25 cellular contexts compared by ENCODE assay signal in genomic region chr5:168260353-168261211, GRCh38. TPM values are rescaled to one million over a fixed set of nuclear protein-coding genes. Genes with fewer than 3 reads are reported as not detected.
DNase-seq lines count a peak whose midpoint lies in the region; ATAC-seq and TF ChIP-seq lines count a peak whose summit lies in the region.
"Had no signal": no experiment of that assay in that cellular context is flagged by ENCODE, and none has a peak within 500 bp of the region (broad histone marks: within the 10 kb centered on the region; RNA-seq: fewer than 3 reads in every experiment).

No MANE protein-coding gene starts in this region.

- H3K4me3 Mint-ChIP-seq in mesothelial cell of epicardium: no peak overlapping the region
- H3K4me3 Mint-ChIP-seq: activated naive CD4-positive, alpha-beta T cell treated with anti-CD3 and anti-CD28 coated beads, Interleukin-2, amount 50 U/mL, for 24 hours; memory B cell; stimulated activated naive B cell treated with anti-CD40 and anti-IgM and Interleukin-4, amounts not matched to agents 10 μg/mL and 1 μg/mL and 100 μg/mL, for 72 hours had no signal

- H3K27ac Mint-ChIP-seq in mesothelial cell of epicardium: no peak overlapping the region
- H3K27ac Mint-ChIP-seq: activated naive CD4-positive, alpha-beta T cell treated with anti-CD3 and anti-CD28 coated beads, Interleukin-2, amount 50 U/mL, for 24 hours; memory B cell; stimulated activated naive B cell treated with anti-CD40 and anti-IgM and Interleukin-4, amounts not matched to agents 10 μg/mL and 1 μg/mL and 100 μg/mL, for 72 hours had no signal

- DNase-seq in EH (ENCODE audit: low read depth) (peak; percentile 8), NCI-H187 (lab: John Stamatoyannopoulos, UW) (peak; percentile 21 to 69), SW480 (ENCODE audit: low spot score) (peak; percentile 22), left colon (no peak), mesothelial cell of epicardium (ENCODE audit: low spot score in 2 of 2, unreplicated experiment in 2 of 2) (no peak), GM03348 (ENCODE audit: low spot score) (no peak)
- DNase-seq: activated CD8-positive, alpha-beta memory T cell treated with anti-CD3 and anti-CD28 coated beads, Interleukin-2, amount 50 U/mL, for 4 hours; BE2C; H7; Kasumi-1; kidney glomerular epithelial cell; NCI-H2171 treated with DMSO at 0.1 percent for 48 hours; NCI-H526; nucleus accumbens; RPMI8226; SK-N-SH; spleen; stimulated activated CD4-positive, alpha-beta T cell treated with anti-CD3 and anti-CD28 coated beads, Interleukin-4, amount 100 ng/mL, for 24 hours; stimulated activated naive B cell treated with anti-CD40 and anti-IgM and Interleukin-4, amounts not matched to agents 10 μg/mL and 1 μg/mL and 100 μg/mL, for 72 hours; T-helper 2 cell had no signal

- no peaks in the 10 kb centered on the region for H3K27me3 Mint-ChIP-seq in mesothelial cell of epicardium (ENCODE audit: low read depth)
- H3K27me3 Mint-ChIP-seq: activated naive CD4-positive, alpha-beta T cell treated with anti-CD3 and anti-CD28 coated beads, Interleukin-2, amount 50 U/mL, for 24 hours had no signal

- no peaks in the 10 kb centered on the region for H3K4me1 Mint-ChIP-seq in mesothelial cell of epicardium
- H3K4me1 Mint-ChIP-seq: activated naive CD4-positive, alpha-beta T cell treated with anti-CD3 and anti-CD28 coated beads, Interleukin-2, amount 50 U/mL, for 24 hours; memory B cell had no signal

- TF ChIP-seq CTCF in mesothelial cell of epicardium (IDR thresholded peaks at IDR 0.05; ENCODE audit: unreplicated experiment): no peak

- H3K9me3 Mint-ChIP-seq in mesothelial cell of epicardium: no peaks in the 10 kb centered on the region
- H3K9me3 Mint-ChIP-seq: activated naive CD4-positive, alpha-beta T cell treated with anti-CD3 and anti-CD28 coated beads, Interleukin-2, amount 50 U/mL, for 24 hours; memory B cell; stimulated activated naive B cell treated with anti-CD40 and anti-IgM and Interleukin-4, amounts not matched to agents 10 μg/mL and 1 μg/mL and 100 μg/mL, for 72 hours had no signal

- ATAC-seq in left colon (peak; percentile 91), HG03442 (IDR thresholded peaks at IDR 0.05; ENCODE audit: unreplicated experiment) (no peak), GM19467 (IDR thresholded peaks at IDR 0.05; ENCODE audit: unreplicated experiment) (no peak)
- ATAC-seq: GM12878; stimulated activated naive B cell treated with anti-CD40 and anti-IgM and Interleukin-4, amounts not matched to agents 10 μg/mL and 1 μg/mL and 100 μg/mL, for 72 hours had no signal

- intact Hi-C loops in left colon (cut with DNase I, micrococcal nuclease): no loop called here

- no peaks in the 10 kb centered on the region for H3K36me3 Mint-ChIP-seq in mesothelial cell of epicardium
- H3K36me3 Mint-ChIP-seq: activated naive CD4-positive, alpha-beta T cell treated with anti-CD3 and anti-CD28 coated beads, Interleukin-2, amount 50 U/mL, for 24 hours; memory B cell; stimulated activated naive B cell treated with anti-CD40 and anti-IgM and Interleukin-4, amounts not matched to agents 10 μg/mL and 1 μg/mL and 100 μg/mL, for 72 hours had no signal

RNA-seq across cellular contexts. Expression of gene WWC1, which starts 30.9 kb away (rescaled TPM):
- total RNA-seq in left colon (10 to 100 TPM; 18.7 to 38.3 TPM), mesothelial cell of epicardium (29.9 to 35.1 TPM (median 32.8 TPM) in 3 replicates)

Comparison
In these comparisons a context has a peak if more than half of its experiments do, and no peak if none do; other contexts are left out.
1. DNase-seq: peak in EH (single experiment), NCI-H187 (2 of 2) and SW480 (single experiment); none in left colon (0 of 2), mesothelial cell of epicardium (0 of 2) and GM03348 (single experiment).